32 cellular contexts compared by ENCODE assay signal in the genomic region with DNA sequence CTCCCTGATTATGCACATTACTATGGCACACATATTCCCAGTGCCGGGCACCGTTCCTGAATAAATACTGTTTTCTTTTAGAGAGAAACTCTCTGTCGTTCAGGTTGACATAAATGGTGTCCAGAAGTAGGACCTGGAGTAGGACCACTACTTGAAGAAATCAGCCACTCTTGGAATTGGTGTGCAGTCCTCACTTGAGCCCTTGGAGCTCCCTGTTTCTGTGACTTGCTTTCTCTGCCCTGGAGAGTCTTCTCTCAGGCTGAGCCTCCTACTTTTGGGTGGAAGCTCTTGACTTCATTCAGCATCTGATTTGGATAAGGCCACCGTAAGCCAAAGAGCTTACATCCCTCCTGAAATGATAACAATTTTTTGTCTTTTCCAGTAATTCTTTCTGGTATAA. TPM values are rescaled to one million over a fixed set of nuclear protein-coding genes. Genes with fewer than 3 reads are reported as not detected.
"Had no signal": no experiment of that assay in that cellular context is flagged by ENCODE, and none has a peak within 500 bp of the region (broad histone marks: within the 10 kb centered on the region; RNA-seq: fewer than 3 reads in every experiment).

No MANE protein-coding gene starts in this region.

- H3K4me1 ChIP-seq: neural progenitor cell, sigmoid colon, thyroid gland had no signal

- H3K9me3 ChIP-seq: esophagus squamous epithelium, heart right ventricle, sigmoid colon, thyroid gland, upper lobe of right lung had no signal

- H3K4me3 Mint-ChIP-seq: activated B cell treated with CpG ODN at 0.5 μM for 24 hours; activated naive CD4-positive, alpha-beta T cell treated with anti-CD3 and anti-CD28 coated beads for 36 hours; activated naive CD8-positive, alpha-beta T cell treated with anti-CD3 and anti-CD28 coated beads, Interleukin-2, amount 50 U/mL, for 24 hours; memory B cell; natural killer cell; neural progenitor cell; stimulated activated effector memory CD8-positive, alpha-beta T cell treated with anti-CD3 and anti-CD28 coated beads, Interleukin-12 subunit alpha, Interleukin-12 subunit beta, amount 100 ng/mL, for 72 hours; stimulated activated naive CD8-positive, alpha-beta T cell treated with anti-CD3 and anti-CD28 coated beads, Interleukin-15, Interleukin-2, amounts not matched to agents 100 ng/mL and 50 ng/mL, for 24 hours had no signal

- ATAC-seq: natural killer cell; stimulated activated effector memory CD8-positive, alpha-beta T cell treated with anti-CD3 and anti-CD28 coated beads, Interleukin-12 subunit alpha, Interleukin-12 subunit beta, amount 100 ng/mL, for 72 hours had no signal

- H3K27ac Mint-ChIP-seq: activated B cell treated with CpG ODN at 0.5 μM for 24 hours; activated naive CD4-positive, alpha-beta T cell treated with anti-CD3 and anti-CD28 coated beads for 36 hours; activated naive CD8-positive, alpha-beta T cell treated with anti-CD3 and anti-CD28 coated beads, Interleukin-2, amount 50 U/mL, for 24 hours; memory B cell; natural killer cell; neural progenitor cell; progenitor cell of endocrine pancreas; stimulated activated effector memory CD8-positive, alpha-beta T cell treated with anti-CD3 and anti-CD28 coated beads, Interleukin-12 subunit alpha, Interleukin-12 subunit beta, amount 100 ng/mL, for 72 hours; stimulated activated naive CD8-positive, alpha-beta T cell treated with anti-CD3 and anti-CD28 coated beads, Interleukin-15, Interleukin-2, amounts not matched to agents 100 ng/mL and 50 ng/mL, for 24 hours had no signal

- H3K9me3 Mint-ChIP-seq: activated B cell treated with CpG ODN at 0.5 μM for 24 hours; activated naive CD4-positive, alpha-beta T cell treated with anti-CD3 and anti-CD28 coated beads for 36 hours; activated naive CD8-positive, alpha-beta T cell treated with anti-CD3 and anti-CD28 coated beads, Interleukin-2, amount 50 U/mL, for 24 hours; memory B cell; natural killer cell; neural progenitor cell; stimulated activated effector memory CD8-positive, alpha-beta T cell treated with anti-CD3 and anti-CD28 coated beads, Interleukin-12 subunit alpha, Interleukin-12 subunit beta, amount 100 ng/mL, for 72 hours; stimulated activated naive CD8-positive, alpha-beta T cell treated with anti-CD3 and anti-CD28 coated beads, Interleukin-15, Interleukin-2, amounts not matched to agents 100 ng/mL and 50 ng/mL, for 24 hours had no signal

- H3K27me3 Mint-ChIP-seq: activated naive CD8-positive, alpha-beta T cell treated with anti-CD3 and anti-CD28 coated beads, Interleukin-2, amount 50 U/mL, for 24 hours; memory B cell; stimulated activated naive CD8-positive, alpha-beta T cell treated with anti-CD3 and anti-CD28 coated beads, Interleukin-15, Interleukin-2, amounts not matched to agents 100 ng/mL and 50 ng/mL, for 24 hours had no signal

- H3K27ac ChIP-seq: esophagus squamous epithelium, heart right ventricle, neural progenitor cell, thyroid gland, upper lobe of right lung had no signal

- H3K27me3 ChIP-seq: esophagus squamous epithelium, heart right ventricle, neural progenitor cell, sigmoid colon, thyroid gland, upper lobe of right lung had no signal

- H3K36me3 ChIP-seq: esophagus squamous epithelium, heart right ventricle, neural progenitor cell, sigmoid colon, thyroid gland, upper lobe of right lung had no signal

- H3K36me3 Mint-ChIP-seq: memory B cell; natural killer cell; neural progenitor cell; stimulated activated effector memory CD8-positive, alpha-beta T cell treated with anti-CD3 and anti-CD28 coated beads, Interleukin-12 subunit alpha, Interleukin-12 subunit beta, amount 100 ng/mL, for 72 hours had no signal

- DNase-seq: activated B cell treated with CpG ODN at 0.5 μM for 24 hours; activated CD4-positive, alpha-beta T cell treated with anti-CD3 and anti-CD28 coated beads, Interleukin-2, amount 50 U/mL, for 1 hour; activated effector memory CD4-positive, alpha-beta T cell treated with Interleukin-2 at 50 U/mL for 16 hours; activated naive CD4-positive, alpha-beta T cell treated with anti-CD3 and anti-CD28 coated beads for 36 hours; activated T-cell treated with anti-CD3 and anti-CD28 coated beads for 4 hours; amygdala; dermis blood vessel endothelial cell; effector CD4-positive, alpha-beta T cell; esophagus squamous epithelium; foreskin melanocyte; heart right ventricle; midbrain; natural killer cell; retina; sigmoid colon; small intestine; stimulated activated CD4-positive, alpha-beta T cell treated with anti-CD3 and anti-CD28 coated beads, Interleukin-4, amount 100 ng/mL, for 24 hours; substantia nigra; thyroid gland; upper lobe of right lung had no signal

- H3K4me3 ChIP-seq: esophagus squamous epithelium, heart right ventricle, neural progenitor cell, sigmoid colon, thyroid gland, upper lobe of right lung had no signal

- H3K4me1 Mint-ChIP-seq: natural killer cell, neural progenitor cell had no signal

RNA-seq across cellular contexts. Expression of a gene that starts 29.7 kb away (rescaled TPM):
- total RNA-seq: activated B cell treated with CpG ODN at 0.5 μM for 24 hours; activated naive CD4-positive, alpha-beta T cell treated with anti-CD3 and anti-CD28 coated beads for 36 hours; bronchial epithelial cell; dermis blood vessel endothelial cell; esophagus squamous epithelium; glomerular endothelial cell; kidney epithelial cell; lower leg skin; natural killer cell; omental fat pad; progenitor cell of endocrine pancreas; sigmoid colon; T-helper 2 cell treated with Interferon-gamma antibody and Interleukin-4, amounts not matched to agents 100 ng/mL and 5 ng/mL, for 36 hours; thyroid gland; upper lobe of right lung had no signal
- polyA plus RNA-seq: sigmoid colon had no signal
